22 cellular contexts compared by ENCODE assay signal in genomic region chr6:110683236-110683635, GRCh38.
"Had no signal": no experiment of that assay in that cellular context is flagged by ENCODE, and none has a peak within 500 bp of the region (broad histone marks: within the 10 kb centered on the region; RNA-seq: fewer than 3 reads in every experiment).

No MANE protein-coding gene starts in this region.

- H3K9ac ChIP-seq: SK-N-SH had no signal

- H3K27ac ChIP-seq: brain microvascular endothelial cell, cardiac muscle cell, Peyer's patch, RWPE1, SJCRH30 had no signal

- H3K9me3 ChIP-seq: Peyer's patch, SK-N-SH had no signal

- DNase-seq: activated CD4-positive, alpha-beta T cell treated with anti-CD3 and anti-CD28 coated beads for 48 hours; activated CD4-positive, alpha-beta T cell treated with anti-CD3 and anti-CD28 coated beads, Interleukin-2, amount 50 U/mL, for 48 hours; activated CD8-positive, alpha-beta memory T cell treated with anti-CD3 and anti-CD28 coated beads, Interleukin-2, amount 10 ng/mL, durations not matched to agents 7 days and 5 days; activated effector memory CD4-positive, alpha-beta T cell treated with anti-CD3 and anti-CD28 coated beads, Interleukin-2, amount 50 U/mL, for 16 hours; activated naive CD4-positive, alpha-beta T cell treated with Interleukin-2 at 50 U/mL for 16 hours; activated T-cell treated with anti-CD3 and anti-CD28 coated beads, Interleukin-2, amount 50 U/mL, for 4 hours; brain microvascular endothelial cell; MM.1S; NCI-H1105; NCI-H1436; NCI-H1694 treated with DMSO at 0.1 percent for 48 hours; NCI-H2081; NCI-H446; NCI-H524; Peyer's patch; Right ventricle myocardium superior; SJCRH30; SK-N-SH; T-helper 1 cell had no signal

- H3K4me3 ChIP-seq: cardiac muscle cell, Peyer's patch, SJCRH30 had no signal

- H3K4me3 Mint-ChIP-seq: activated CD8-positive, alpha-beta memory T cell treated with anti-CD3 and anti-CD28 coated beads, Interleukin-2, amount 10 ng/mL, durations not matched to agents 7 days and 5 days; activated T-cell treated with anti-CD3 and anti-CD28 coated beads, Interleukin-2, amount 50 U/mL, for 4 hours had no signal

- H3K36me3 Mint-ChIP-seq: activated naive CD4-positive, alpha-beta T cell treated with anti-CD3 and anti-CD28 coated beads, Interleukin-2, amount 50 U/mL, for 72 hours had no signal

- H3K9me2 ChIP-seq: SK-N-SH had no signal

- H3K9me3 Mint-ChIP-seq: activated naive CD4-positive, alpha-beta T cell treated with anti-CD3 and anti-CD28 coated beads, Interleukin-2, amount 50 U/mL, for 72 hours; activated T-cell treated with anti-CD3 and anti-CD28 coated beads, Interleukin-2, amount 50 U/mL, for 4 hours had no signal

- H3K36me3 ChIP-seq: brain microvascular endothelial cell, cardiac muscle cell, Peyer's patch, SJCRH30 had no signal

- H3K27me3 ChIP-seq: brain microvascular endothelial cell, cardiac muscle cell, Peyer's patch, SJCRH30 had no signal

- H3K27me3 Mint-ChIP-seq: activated CD8-positive, alpha-beta memory T cell treated with anti-CD3 and anti-CD28 coated beads, Interleukin-2, amount 10 ng/mL, durations not matched to agents 7 days and 5 days had no signal
